20 cellular contexts compared by ENCODE assay signal in genomic region chr18:13638684-13639083, GRCh38.
DNase-seq lines count a peak whose midpoint lies in the region; ATAC-seq and TF ChIP-seq lines count a peak whose summit lies in the region.
"Had no signal": no experiment of that assay in that cellular context is flagged by ENCODE, and none has a peak within 500 bp of the region (broad histone marks: within the 10 kb centered on the region; RNA-seq: fewer than 3 reads in every experiment).

No MANE protein-coding gene starts in this region.

- H3K4me3 Mint-ChIP-seq in activated CD8-positive, alpha-beta memory T cell treated with anti-CD3 and anti-CD28 coated beads, Interleukin-2, amount 10 ng/mL, durations not matched to agents 7 days and 5 days, result no peak overlapping the region
- H3K4me3 Mint-ChIP-seq: CD4-positive, alpha-beta T cell had no signal

- intact Hi-C loops in lower lobe of right lung (cut with DNase I), result no loop called here

- H3K79me2 ChIP-seq in DND-41 (ENCODE audit: insufficient read depth, low read length), result peaks cover 84% of the 10 kb centered on the region

- no peaks in the 10 kb centered on the region for H3K4me1 Mint-ChIP-seq in activated CD8-positive, alpha-beta memory T cell treated with anti-CD3 and anti-CD28 coated beads, Interleukin-2, amount 10 ng/mL, durations not matched to agents 7 days and 5 days

- peaks cover 4% of the 10 kb centered on the region for H3K9me3 Mint-ChIP-seq in activated CD8-positive, alpha-beta memory T cell treated with anti-CD3 and anti-CD28 coated beads, Interleukin-2, amount 10 ng/mL, durations not matched to agents 7 days and 5 days (ENCODE audit: low read depth)

- peaks cover 72% of the 10 kb centered on the region for H3K36me3 ChIP-seq in DND-41 (ENCODE audit: insufficient read depth, low read length)
- no peaks in the 10 kb centered on the region for H3K36me3 ChIP-seq in lower lobe of right lung
- H3K36me3 ChIP-seq: HAP-1 had no signal

- H3K9me3 ChIP-seq in DND-41 (ENCODE audit: insufficient read depth, low read length, severe bottlenecking), result no peaks in the 10 kb centered on the region
- H3K9me3 ChIP-seq in lower lobe of right lung, result no peaks in the 10 kb centered on the region
- H3K9me3 ChIP-seq: A549, HAP-1 had no signal

- peak overlapping the region; percentile 44; the same call in 1 of the 2 replicates for H3K27ac ChIP-seq in DND-41 (ENCODE audit: low read length)
- H3K27ac ChIP-seq in cingulate gyrus (ENCODE audit: low read depth, low read length), result peak overlapping the region; percentile 55
- H3K27ac ChIP-seq in layer of hippocampus (ENCODE audit: low read depth, low read length), result peak overlapping the region; percentile 31
- H3K27ac ChIP-seq in lower lobe of right lung, result no peak overlapping the region
- H3K27ac ChIP-seq: 22Rv1, A549, C4-2B, GM23248 had no signal

- H3K36me3 Mint-ChIP-seq in activated CD8-positive, alpha-beta memory T cell treated with anti-CD3 and anti-CD28 coated beads, Interleukin-2, amount 10 ng/mL, durations not matched to agents 7 days and 5 days, result peaks cover 10% of the 10 kb centered on the region

- CTCF ChIA-PET in activated CD8-positive, alpha-beta memory T cell treated with anti-CD3 and anti-CD28 coated beads, Interleukin-2, amount 10 ng/mL, durations not matched to agents 7 days and 5 days (lab: Charles Lee), result no interaction called here

- H3K9ac ChIP-seq in DND-41 (ENCODE audit: low read depth, low read length), result no peak overlapping the region
- H3K9ac ChIP-seq: GM23248 had no signal

- no peak for TF ChIP-seq CTCF in DND-41 (IDR thresholded peaks at IDR 0.05; ENCODE audit: borderline replicate concordance, extremely low read depth, low read length, poor library complexity, severe bottlenecking)
- TF ChIP-seq CTCF in lower lobe of right lung (IDR thresholded peaks at IDR 0.05), result no peak

- peak; percentile 38 for DNase-seq in activated CD8-positive, alpha-beta memory T cell treated with anti-CD3 and anti-CD28 coated beads, Interleukin-2, amount 10 ng/mL, durations not matched to agents 7 days and 5 days
- DNase-seq in activated CD8-positive, alpha-beta memory T cell treated with anti-CD3 and anti-CD28 coated beads, Interleukin-2, amount 50 U/mL, for 4 hours, result no peak
- no peak for DNase-seq in DND-41
- no peak for DNase-seq in lower lobe of right lung
- DNase-seq in activated gamma-delta T cell treated with Interleukin-2 at 50 U/mL for 16 hours, result no peak
- no peak for DNase-seq in ecto neural progenitor cell (ENCODE audit: low spot score)
- DNase-seq: AML-193; Caco-2; CD4-positive, alpha-beta T cell; DMS153; DMS79; GF-D8; GM23248 had no signal

- H3K27ac Mint-ChIP-seq in activated CD8-positive, alpha-beta memory T cell treated with anti-CD3 and anti-CD28 coated beads, Interleukin-2, amount 10 ng/mL, durations not matched to agents 7 days and 5 days, result no peak overlapping the region
- H3K27ac Mint-ChIP-seq: CD4-positive, alpha-beta T cell had no signal

- no peaks in the 10 kb centered on the region for H3K27me3 Mint-ChIP-seq in activated CD8-positive, alpha-beta memory T cell treated with anti-CD3 and anti-CD28 coated beads, Interleukin-2, amount 10 ng/mL, durations not matched to agents 7 days and 5 days
- H3K27me3 Mint-ChIP-seq: CD4-positive, alpha-beta T cell had no signal

- no peaks in the 10 kb centered on the region for H3K4me1 ChIP-seq in DND-41 (ENCODE audit: insufficient read depth, low read length)
- peaks cover 16% of the 10 kb centered on the region for H3K4me1 ChIP-seq in lower lobe of right lung
- H3K4me1 ChIP-seq: A549, Caco-2, HAP-1 had no signal

- H3K4me2 ChIP-seq in DND-41 (ENCODE audit: insufficient read depth, low read length), result no peak overlapping the region
- H3K4me2 ChIP-seq: A549 had no signal

- ATAC-seq in activated CD8-positive, alpha-beta memory T cell treated with anti-CD3 and anti-CD28 coated beads, Interleukin-2, amount 10 ng/mL, durations not matched to agents 7 days and 5 days, result no peak
- ATAC-seq in DND-41 (ENCODE audit: insufficient read depth, low read depth) (no peak), lower lobe of right lung (no peak)
- ATAC-seq: A549, HepG2 had no signal

- H3K4me3 ChIP-seq in DND-41 (ENCODE audit: low read depth in 1 of 2, low read length in 2 of 2) (no peak overlapping the region), lower lobe of right lung (no peak overlapping the region)
- H3K4me3 ChIP-seq: A549, GM23248, HAP-1 had no signal

- H2AFZ ChIP-seq in DND-41 (ENCODE audit: low read depth, low read length), result no peak overlapping the region
- H2AFZ ChIP-seq: GM23248 had no signal

- no peaks in the 10 kb centered on the region for H3K27me3 ChIP-seq in DND-41 (ENCODE audit: insufficient read depth, low read length, poor library complexity)
- no peaks in the 10 kb centered on the region for H3K27me3 ChIP-seq in layer of hippocampus (ENCODE audit: control insufficient read depth, insufficient read depth, low read length)
- H3K27me3 ChIP-seq in lower lobe of right lung (ENCODE audit: low read depth), result peaks cover 8% of the 10 kb centered on the region

- peaks cover 69% of the 10 kb centered on the region for H4K20me1 ChIP-seq in DND-41 (ENCODE audit: insufficient read depth, low read length)
